Comparison of ENCODE assay signal across 8 cellular contexts in genomic region chr3:135965506-135966348, GRCh38. TPM values are rescaled to one million over a fixed set of nuclear protein-coding genes. Genes with fewer than 3 reads are reported as not detected.
DNase-seq lines count a peak whose midpoint lies in the region; ATAC-seq, FAIRE-seq and TF ChIP-seq lines count a peak whose summit lies in the region.

TSS of gene PPP2R3A (plus strand) at chr3:135965728. CDS start at chr3:136001499, 35,771 bp downstream.

- peak within 1 kb of the TSS; percentile 91 for H2AFZ ChIP-seq in astrocyte (ENCODE audit: low read depth, low read length)

- no peak for FAIRE-seq in astrocyte (lab: Jason Lieb, UNC)

- H3K4me3 Mint-ChIP-seq in astrocyte (ENCODE audit: unreplicated experiment) (peak within 1 kb of the TSS; percentile 89), type B pancreatic cell (peak within 1 kb of the TSS; percentile 89)

- peaks cover 12% of the 10 kb centered on the region for H4K20me1 ChIP-seq in astrocyte (ENCODE audit: insufficient read depth, low read length)

- no peaks in the 10 kb centered on the region for H3K27me3 ChIP-seq in astrocyte (ENCODE audit: insufficient read depth, low read length)
- H3K27me3 ChIP-seq in prostate gland (replicated peaks; ENCODE audit: insufficient read depth): no peaks in the 10 kb centered on the region

- peak within 1 kb of the TSS; percentile 70 for H3K27ac Mint-ChIP-seq in astrocyte (ENCODE audit: unreplicated experiment)
- peak within 1 kb of the TSS; percentile 87 for H3K27ac Mint-ChIP-seq in type B pancreatic cell

- TF ChIP-seq CTCF in HFF-Myc (IDR thresholded peaks at IDR 0.05; ENCODE audit: low read depth, low read length, missing control alignments) (no peak), astrocyte (IDR thresholded peaks at IDR 0.05; ENCODE audit: insufficient read depth, low read depth, low read length) (no peak), prostate gland (IDR thresholded peaks at IDR 0.05) (peak in 1 of 4 experiments; percentile 1), type B pancreatic cell (conservative IDR thresholded peaks at IDR 0.05) (no peak)

- peak within 1 kb of the TSS; percentile 86 for H3K4me3 ChIP-seq in HFF-Myc (replicated peaks; ENCODE audit: low read depth, low read length)
- peak within 1 kb of the TSS; percentile 87 for H3K4me3 ChIP-seq in astrocyte (ENCODE audit: insufficient read depth, low read depth, low read length)
- peak within 1 kb of the TSS; percentile 70 to 79 for H3K4me3 ChIP-seq in prostate gland

- H3K4me2 ChIP-seq in astrocyte (ENCODE audit: low read length): peak within 1 kb of the TSS; percentile 92

- under 1% methylated on average over 83 of the region's 89 CpGs for WGBS in prostate gland

- H3K4me1 ChIP-seq in astrocyte (ENCODE audit: insufficient read depth, low read length): peaks cover 22% of the 10 kb centered on the region
- no peaks in the 10 kb centered on the region for H3K4me1 ChIP-seq in prostate gland (replicated peaks)

- H3K36me3 Mint-ChIP-seq in astrocyte (ENCODE audit: low read depth, unreplicated experiment): no peaks in the 10 kb centered on the region
- peaks cover 14% of the 10 kb centered on the region for H3K36me3 Mint-ChIP-seq in type B pancreatic cell

- TF ChIP-seq POLR2A in prostate gland (IDR thresholded peaks at IDR 0.05): peak; percentile 60

- H3K27me3 Mint-ChIP-seq in astrocyte (ENCODE audit: low read depth, unreplicated experiment) (no peaks in the 10 kb centered on the region), type B pancreatic cell (no peaks in the 10 kb centered on the region)

- no peaks in the 10 kb centered on the region for H3K36me3 ChIP-seq in astrocyte (ENCODE audit: insufficient read depth, low read length)
- no peaks in the 10 kb centered on the region for H3K36me3 ChIP-seq in prostate gland

- H3K4me1 Mint-ChIP-seq in astrocyte (ENCODE audit: low read depth, unreplicated experiment) (peaks cover 25% of the 10 kb centered on the region), type B pancreatic cell (ENCODE audit: unreplicated experiment) (peaks cover 26% of the 10 kb centered on the region)

- H3K9ac ChIP-seq in astrocyte (ENCODE audit: low read length): peak within 1 kb of the TSS; percentile 93

- DNase-seq in ELR (ENCODE audit: low read depth): peak; percentile 88
- DNase-seq in HFF-Myc (ENCODE audit: extremely low read depth, low read depth): no peak
- DNase-seq in NCI-H1105 (lab: John Stamatoyannopoulos, UW): peak; percentile 84
- peak; percentile 35 for DNase-seq in T-helper 22 cell (ENCODE audit: low read depth)
- DNase-seq in astrocyte (ENCODE audit: low read depth): peak; percentile 72
- DNase-seq in left ventricle myocardium superior: peak; percentile 89
- peak; percentile 74 for DNase-seq in prostate gland (ENCODE audit: low spot score)
- DNase-seq in type B pancreatic cell (ENCODE audit: extremely low spot score, unreplicated experiment): peak; percentile 94

- H3K27ac ChIP-seq in astrocyte (ENCODE audit: low read depth, low read length): peak within 1 kb of the TSS; percentile 89
- H3K27ac ChIP-seq in prostate gland: peak within 1 kb of the TSS; percentile 89 to 93

- intact Hi-C loops in left ventricle myocardium superior (cut with micrococcal nuclease) (loop anchor here (5.0 kb wide), 1 partner anchor 52 kb away; no protein-coding TSS in a partner anchor), prostate gland (cut with DNase I) (loop anchor here (10.0 kb wide), 1 partner anchor 1049 kb away; no protein-coding TSS in a partner anchor)

- no peaks in the 10 kb centered on the region for H3K9me3 Mint-ChIP-seq in astrocyte (ENCODE audit: unreplicated experiment)
- H3K9me3 Mint-ChIP-seq in type B pancreatic cell: peaks cover 7% of the 10 kb centered on the region

- H3K79me2 ChIP-seq in astrocyte (ENCODE audit: insufficient read depth, low read length): peaks cover 47% of the 10 kb centered on the region

- ATAC-seq in left ventricle myocardium superior: peak; percentile 96

- H3K9me3 ChIP-seq in astrocyte (ENCODE audit: insufficient read depth, low read depth, low read length) (no peaks in the 10 kb centered on the region), prostate gland (no peaks in the 10 kb centered on the region)

RNA-seq across cellular contexts. Expression of gene PPP2R3A, which starts in this region (rescaled TPM):
- total RNA-seq in astrocyte (18.7 and 19.5 TPM in 2 replicates), left ventricle myocardium superior (105 TPM), prostate gland (10 to 100 TPM in 1 of 2 donors, 1 to 10 TPM in 1; 9.0 to 25.9 TPM), type B pancreatic cell (ENCODE audit: low replicate concordance) (8.6 and 16.5 TPM in 2 replicates)
